In genomic region chr12:75481013-75481705, GRCh38 we compare ENCODE assay signal across 8 cellular contexts. TPM values are rescaled to one million over a fixed set of nuclear protein-coding genes. Genes with fewer than 3 reads are reported as not detected.
DNase-seq lines count a peak whose midpoint lies in the region; ATAC-seq and TF ChIP-seq lines count a peak whose summit lies in the region.

No MANE protein-coding gene starts in this region.

- TF ChIP-seq POLR2A in Raji (IDR thresholded peaks at IDR 0.05; ENCODE audit: insufficient read depth, low read depth, low read length) (peak; percentile 29; the same call in 1 of the 2 replicates), sigmoid colon (IDR thresholded peaks at IDR 0.05) (no peak)

- H3K36me3 ChIP-seq in sigmoid colon = no peaks in the 10 kb centered on the region

- 32 to 59% methylated on average over 5 of the region's 5 CpGs for WGBS in sigmoid colon, 2 donors

- peaks cover 9% of the 10 kb centered on the region for H3K36me3 Mint-ChIP-seq in T-helper 1 cell treated with Interleukin-12 subunit alpha and Interleukin-12 subunit beta and Interleukin-4 antibody, amounts not matched to agents 30 μg/mL and 1 μg/mL, for 36 hours (ENCODE audit: low read depth)

- H3K27ac ChIP-seq in sigmoid colon = peak overlapping the region; percentile 74 to 87 (median 76)

- H3K4me3 Mint-ChIP-seq in T-helper 1 cell treated with Interleukin-12 subunit alpha and Interleukin-12 subunit beta and Interleukin-4 antibody, amounts not matched to agents 30 μg/mL and 1 μg/mL, for 36 hours = peak overlapping the region; percentile 81

- DNase-seq in T-helper 1 cell (no peak), fibroblast of gingiva (ENCODE audit: low read depth) (peak; percentile 29), sigmoid colon (no peak), GM03348 (ENCODE audit: low spot score) (no peak), SW480 (ENCODE audit: low spot score) (no peak)

- ATAC-seq in HG03025 (IDR thresholded peaks at IDR 0.05; ENCODE audit: low FRiP score, unreplicated experiment) = peak; percentile 26

- no peaks in the 10 kb centered on the region for H3K9me3 Mint-ChIP-seq in T-helper 1 cell treated with Interleukin-12 subunit alpha and Interleukin-12 subunit beta and Interleukin-4 antibody, amounts not matched to agents 30 μg/mL and 1 μg/mL, for 36 hours

- H3K9me3 ChIP-seq in sigmoid colon = no peaks in the 10 kb centered on the region

- no peak for TF ChIP-seq CTCF in sigmoid colon (IDR thresholded peaks at IDR 0.05)

- peaks cover 60% of the 10 kb centered on the region for H3K4me1 Mint-ChIP-seq in T-helper 1 cell treated with Interleukin-12 subunit alpha and Interleukin-12 subunit beta and Interleukin-4 antibody, amounts not matched to agents 30 μg/mL and 1 μg/mL, for 36 hours (ENCODE audit: low read depth)

- no peaks in the 10 kb centered on the region for H3K27me3 Mint-ChIP-seq in T-helper 1 cell treated with Interleukin-12 subunit alpha and Interleukin-12 subunit beta and Interleukin-4 antibody, amounts not matched to agents 30 μg/mL and 1 μg/mL, for 36 hours (ENCODE audit: low read depth)

- intact Hi-C loops in sigmoid colon (cut with DNase I) = no loop called here

- no peak for TF ChIP-seq EP300 in sigmoid colon (IDR thresholded peaks at IDR 0.05)

- H3K27me3 ChIP-seq in sigmoid colon = no peaks in the 10 kb centered on the region

- peak overlapping the region; percentile 25 to 56 (median 44) for H3K4me3 ChIP-seq in sigmoid colon

- peak overlapping the region; percentile 94 for H3K27ac Mint-ChIP-seq in T-helper 1 cell treated with Interleukin-12 subunit alpha and Interleukin-12 subunit beta and Interleukin-4 antibody, amounts not matched to agents 30 μg/mL and 1 μg/mL, for 36 hours

- peaks cover 0 to 51% (median 41%) of the 10 kb centered on the region in 4 donors for H3K4me1 ChIP-seq in sigmoid colon

RNA-seq across cellular contexts. Expression of gene GLIPR1, which starts 0.6 kb away (rescaled TPM):
- total RNA-seq in sigmoid colon = 10 to 100 TPM; 14.6 to 20.9 (median 17.4) TPM
- 10 to 100 TPM in 1 of 3 donors, 1 to 10 TPM in 2; 4.8 to 12.2 (median 6.2) TPM for polyA plus RNA-seq in sigmoid colon

RNA-seq across cellular contexts. Expression of gene KRR1, which starts 30.2 kb away (rescaled TPM):
- total RNA-seq in sigmoid colon = 10 to 100 TPM; 12.7 to 40.0 (median 29.5) TPM
- 10 to 100 TPM in 2 of 3 donors, 1 to 10 TPM in 1; 9.7 to 20.3 (median 10.8) TPM for polyA plus RNA-seq in sigmoid colon
